22 cellular contexts compared by ENCODE assay signal in genomic region chr7:90771281-90771680, GRCh38.
DNase-seq lines count a peak whose midpoint lies in the region; ATAC-seq and TF ChIP-seq lines count a peak whose summit lies in the region.
"Had no signal": no experiment of that assay in that cellular context is flagged by ENCODE, and none has a peak within 500 bp of the region (broad histone marks: within the 10 kb centered on the region; RNA-seq: fewer than 3 reads in every experiment).

No MANE protein-coding gene starts in this region.

- H3K9me3 Mint-ChIP-seq in memory B cell = peaks cover 14% of the 10 kb centered on the region

- H3K27ac Mint-ChIP-seq in memory B cell = peak overlapping the region; percentile 74
- H3K27ac Mint-ChIP-seq: activated CD8-positive, alpha-beta T cell treated with anti-CD3 and anti-CD28 coated beads, Interleukin-2, amount 10 ng/mL, durations not matched to agents 7 days and 5 days had no signal

- H3K4me1 ChIP-seq in mammary epithelial cell (ENCODE audit: insufficient read depth, low read length) = peaks cover 17% of the 10 kb centered on the region

- H3K9ac ChIP-seq in mammary epithelial cell (ENCODE audit: insufficient read depth, low read length) = no peak overlapping the region

- ATAC-seq in memory B cell (ENCODE audit: low read depth) (no peak), GM18861 (IDR thresholded peaks at IDR 0.05; ENCODE audit: unreplicated experiment) (no peak), GM18498 (IDR thresholded peaks at IDR 0.05; ENCODE audit: unreplicated experiment) (no peak)
- ATAC-seq: activated CD8-positive, alpha-beta T cell treated with anti-CD3 and anti-CD28 coated beads, Interleukin-2, amount 10 ng/mL, durations not matched to agents 7 days and 5 days; SK-N-SH treated with all-trans-retinoic acid at 6 μM for 48 hours had no signal

- H3K27me3 Mint-ChIP-seq in memory B cell = no peaks in the 10 kb centered on the region

- TF ChIP-seq CTCF in AG04449 (IDR thresholded peaks at IDR 0.05; ENCODE audit: insufficient read depth, low read length, missing control alignments) (no peak), mammary epithelial cell (conservative IDR thresholded peaks at IDR 0.05 in 1 of 2, IDR thresholded peaks at IDR 0.05 in 1 of 2; ENCODE audit: extremely low read depth in 1 of 2, insufficient read depth in 1 of 2, low read depth in 1 of 2, low read length in 2 of 2) (no peak)

- H3K4me3 Mint-ChIP-seq in memory B cell = no peak overlapping the region
- H3K4me3 Mint-ChIP-seq: activated CD8-positive, alpha-beta T cell treated with anti-CD3 and anti-CD28 coated beads, Interleukin-2, amount 10 ng/mL, durations not matched to agents 7 days and 5 days; CD14-positive monocyte had no signal

- CTCF ChIA-PET in AG04449 (lab: Yijun Ruan, JAX) = no interaction called here
- CTCF ChIA-PET in mammary epithelial cell (lab: Charles Lee; ENCODE audit: low non-redundant PET) = no interaction called here

- DNase-seq in AG04449 (ENCODE audit: low read depth, low spot score) (peak; percentile 38), GM04504 (ENCODE audit: low read depth) (peak; percentile 21), mammary epithelial cell (peak; percentile 24), memory B cell (ENCODE audit: low spot score in 2 of 2) (no peak), DMS79 (lab: John Stamatoyannopoulos, UW) (no peak), NCI-H774 (lab: John Stamatoyannopoulos, UW) (no peak)
- DNase-seq: 8988T; activated CD8-positive, alpha-beta T cell treated with anti-CD3 and anti-CD28 coated beads, Interleukin-2, amount 10 ng/mL, durations not matched to agents 7 days and 5 days; activated naive CD4-positive, alpha-beta T cell treated with Interleukin-2 at 50 U/mL for 16 hours; activated T-cell treated with anti-CD3 and anti-CD28 coated beads, Interleukin-2, amount 50 U/mL, for 1 hour; erythroblast; NCI-H1105; NCI-H2081 treated with DMSO at 0.1 percent for 48 hours; NCI-H524; stimulated activated CD4-positive, alpha-beta T cell treated with anti-CD3 and anti-CD28 coated beads, Interleukin-4, amount 100 ng/mL, for 1 hour; stomach; trophoblast cell had no signal

- H3K36me3 ChIP-seq in mammary epithelial cell (ENCODE audit: insufficient read depth, low read length) = no peaks in the 10 kb centered on the region
- H3K36me3 ChIP-seq: stomach had no signal

- in situ Hi-C loops in mammary epithelial cell (cut with MboI; ENCODE audit: low sequenced_read_pairs in 2 of 2) = no loop called here

- intact Hi-C loops in mammary epithelial cell (cut with micrococcal nuclease) = no loop called here

- no peak overlapping the region for H3K4me3 ChIP-seq in AG04449 (ENCODE audit: low read depth, low read length)
- no peak overlapping the region for H3K4me3 ChIP-seq in mammary epithelial cell (replicated peaks in 1 of 3; ENCODE audit: insufficient read depth in 1 of 3, low read depth in 2 of 3, low read length in 3 of 3)
- H3K4me3 ChIP-seq: stomach had no signal

- no peaks in the 10 kb centered on the region for H3K27me3 ChIP-seq in mammary epithelial cell (ENCODE audit: insufficient read depth, low read length)
- H3K27me3 ChIP-seq: stomach had no signal

- no peak overlapping the region for H3K4me2 ChIP-seq in mammary epithelial cell (ENCODE audit: insufficient read depth, low read depth, low read length)

- H4K20me1 ChIP-seq in mammary epithelial cell (ENCODE audit: insufficient read depth, low read length) = no peaks in the 10 kb centered on the region

- H3K79me2 ChIP-seq in mammary epithelial cell (ENCODE audit: insufficient read depth, low read length) = no peaks in the 10 kb centered on the region

- BruUV-seq in mammary epithelial cell (replicated peaks; lab: Mats Ljungman, UMichigan) = no TSS peak

- WGBS in mammary epithelial cell (ENCODE audit: low coverage, missing lambda C conversion rate) = 60% methylated on average over 2 of the region's 2 CpGs

- dilution Hi-C loops in mammary epithelial cell (cut with HindIII; ENCODE audit: low sequenced_read_pairs) = no loop called here

- H3K36me3 Mint-ChIP-seq in memory B cell = peaks cover 62% of the 10 kb centered on the region

- H2AFZ ChIP-seq in mammary epithelial cell (ENCODE audit: low read depth, low read length) = no peak overlapping the region

- H3K27ac ChIP-seq in mammary epithelial cell (ENCODE audit: insufficient read depth, low read depth, low read length) = no peak overlapping the region
- H3K27ac ChIP-seq: RWPE1, stomach had no signal

- no peaks in the 10 kb centered on the region for H3K9me3 ChIP-seq in mammary epithelial cell (replicated peaks; ENCODE audit: insufficient read depth, low read length)
- H3K9me3 ChIP-seq: stomach had no signal

- POLR2A ChIA-PET in AG04449 (lab: Yijun Ruan, JAX) = no interaction called here

- peaks cover 39% of the 10 kb centered on the region for H3K4me1 Mint-ChIP-seq in memory B cell

Comparison
In these comparisons a context has a peak if more than half of its experiments do, and no peak if none do; other contexts are left out.
1. DNase-seq: peak in AG04449 (single experiment), GM04504 (single experiment) and mammary epithelial cell (single experiment); none in memory B cell (0 of 2), DMS79 (single experiment) and NCI-H774 (single experiment).